In the genomic region with DNA sequence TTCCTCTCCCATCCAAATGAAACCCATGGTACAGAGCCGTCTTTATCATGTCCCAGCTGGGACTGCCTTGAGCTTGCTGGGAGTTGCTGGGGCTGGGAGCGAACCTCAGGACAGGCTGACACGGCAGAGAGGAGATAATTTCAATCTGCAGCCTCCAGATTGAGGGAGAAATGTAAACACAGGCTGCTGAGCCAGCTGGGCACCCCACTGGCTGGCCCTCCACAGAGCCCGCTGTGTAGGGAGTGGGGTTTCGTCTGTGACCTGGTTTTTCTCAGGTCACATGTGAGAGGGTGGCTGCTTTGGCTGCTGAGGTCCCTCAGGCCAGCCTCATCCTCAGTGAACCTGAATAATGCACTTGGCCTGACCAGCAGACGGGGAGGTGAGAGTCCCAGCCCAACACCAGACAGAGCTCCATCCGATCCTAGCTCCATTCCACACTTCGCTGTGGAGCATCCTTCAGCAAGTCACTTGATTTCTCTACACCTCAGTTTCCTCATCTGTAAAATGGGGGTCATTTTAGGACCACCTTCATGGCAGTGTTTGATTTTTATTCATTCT, we compare ENCODE assay signal across 15 cellular contexts.
DNase-seq lines count a peak whose midpoint lies in the region; ATAC-seq and TF ChIP-seq lines count a peak whose summit lies in the region.
"Had no signal": no experiment of that assay in that cellular context is flagged by ENCODE, and none has a peak within 500 bp of the region (broad histone marks: within the 10 kb centered on the region; RNA-seq: fewer than 3 reads in every experiment).

No MANE protein-coding gene starts in this region.

- H3K27me3 Mint-ChIP-seq in natural killer cell (ENCODE audit: low read depth in 2 of 2): peaks cover 0 to 4% of the 10 kb centered on the region in 2 donors

- peak; percentile 54 for DNase-seq in NCI-H1694 (lab: John Stamatoyannopoulos, UW)
- peak; percentile 8 for DNase-seq in NCI-H69 (lab: John Stamatoyannopoulos, UW)
- peak; percentile 9 for DNase-seq in choroid plexus epithelial cell (ENCODE audit: low read depth)
- DNase-seq in retina: peak; percentile 35
- DNase-seq in natural killer cell: no peak
- DNase-seq in T-helper 1 cell: no peak
- no peak for DNase-seq in heart left ventricle
- DNase-seq: BE2C; CD4-positive, alpha-beta memory T cell; COR-L47; IMR-90 had no signal

- peaks cover 0 to 8% (median 4%) of the 10 kb centered on the region in 12 donors for H3K4me1 ChIP-seq in heart left ventricle
- H3K4me1 ChIP-seq: A549 had no signal

- no peak overlapping the region for H3K27ac ChIP-seq in heart left ventricle
- H3K27ac ChIP-seq: A549, C4-2B had no signal

- no peaks in the 10 kb centered on the region for H3K9me3 ChIP-seq in heart left ventricle
- H3K9me3 ChIP-seq: A549, BE2C had no signal

- no peaks in the 10 kb centered on the region for H3K27me3 ChIP-seq in heart left ventricle

- no peak overlapping the region for H3K27ac Mint-ChIP-seq in natural killer cell

- H3K36me3 Mint-ChIP-seq in natural killer cell: no peaks in the 10 kb centered on the region
- H3K36me3 Mint-ChIP-seq: CD4-positive, alpha-beta memory T cell had no signal

- no peaks in the 10 kb centered on the region for H3K4me1 Mint-ChIP-seq in natural killer cell
- H3K4me1 Mint-ChIP-seq: CD4-positive, alpha-beta memory T cell had no signal

- intact Hi-C loops in natural killer cell (cut with micrococcal nuclease) (no loop called here), heart left ventricle (cut with DNase I) (no loop called here)

- H3K4me3 Mint-ChIP-seq in natural killer cell: no peak overlapping the region
- H3K4me3 Mint-ChIP-seq: CD4-positive, alpha-beta memory T cell had no signal

- TF ChIP-seq CTCF in choroid plexus epithelial cell (conservative IDR thresholded peaks at IDR 0.05; ENCODE audit: low read depth, low read length) (no peak), natural killer cell (IDR thresholded peaks at IDR 0.05) (no peak), heart left ventricle (IDR thresholded peaks at IDR 0.05) (no peak)

- no peak for TF ChIP-seq POLR2A in heart left ventricle (IDR thresholded peaks at IDR 0.05)

- H3K36me3 ChIP-seq in heart left ventricle: no peaks in the 10 kb centered on the region
- H3K36me3 ChIP-seq: BE2C had no signal

- ATAC-seq in natural killer cell (no peak), heart left ventricle (no peak)
- ATAC-seq: A549, GM12878, HCT116 had no signal

- WGBS in heart left ventricle, 4 donors: 61 to 83% (median 72%) methylated on average over 5 to 8 of the region's 8 CpGs

- H3K9me3 Mint-ChIP-seq in natural killer cell: no peaks in the 10 kb centered on the region
- H3K9me3 Mint-ChIP-seq: CD4-positive, alpha-beta memory T cell had no signal

- H3K4me3 ChIP-seq in choroid plexus epithelial cell (ENCODE audit: low read depth, low read length) (no peak overlapping the region), heart left ventricle (no peak overlapping the region)
- H3K4me3 ChIP-seq: A549, GM12878 had no signal

Comparison
In these comparisons a context has a peak if more than half of its experiments do, and no peak if none do; other contexts are left out.
1. DNase-seq: peak in NCI-H1694 (single experiment), NCI-H69 (single experiment), choroid plexus epithelial cell (single experiment) and retina (single experiment); none in natural killer cell (single experiment), T-helper 1 cell (0 of 5) and heart left ventricle (0 of 5).